ENCODE assay signal across 2 cellular contexts in the genomic region with DNA sequence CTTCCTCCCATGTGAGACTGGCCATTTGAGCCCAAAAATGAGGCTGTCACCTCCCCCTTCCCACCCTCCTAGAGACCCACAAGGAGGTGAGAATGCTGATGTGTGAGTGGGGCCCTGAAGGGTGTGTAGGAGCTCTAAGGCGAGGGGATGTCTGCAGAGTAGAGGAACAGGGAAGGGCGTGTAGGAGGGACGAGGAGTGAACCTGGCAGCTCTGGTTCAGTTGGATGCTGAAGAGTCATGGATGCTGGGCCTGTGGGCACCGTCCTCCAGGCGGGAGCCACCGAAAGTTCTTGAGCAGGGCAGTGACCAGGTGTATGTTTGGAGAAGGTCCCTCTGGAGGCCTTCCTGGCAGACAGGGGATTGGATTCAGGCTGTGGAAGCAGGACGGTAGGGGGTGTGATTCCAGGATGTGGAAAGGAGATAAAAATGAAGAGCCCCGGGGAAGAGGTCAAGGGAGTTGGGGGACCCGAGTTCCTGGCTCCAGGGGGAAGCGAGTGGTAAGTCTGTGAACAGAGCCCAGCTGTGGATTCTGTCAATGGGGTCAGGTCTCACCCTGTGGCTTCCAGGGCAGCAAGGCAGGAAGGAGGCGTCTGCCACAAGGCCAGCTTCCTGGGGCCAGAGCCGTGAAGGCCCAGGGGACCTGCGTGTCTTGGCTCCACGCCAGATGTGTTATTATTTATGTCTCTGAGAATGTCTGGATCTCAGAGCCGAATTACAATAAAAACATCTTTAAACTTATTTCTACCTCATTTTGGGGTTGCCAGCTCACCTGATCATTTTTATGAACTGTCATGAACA.
TF ChIP-seq lines count a peak whose summit lies in the region.

No MANE protein-coding gene starts in this region.

TF ChIP-seq in HEK293T, 16 proteins besides CTCF, POLR2A, EP300 and RAD21:
- TF ChIP-seq CTBP1 (IDR thresholded peaks at IDR 0.05; ENCODE audit: borderline replicate concordance) (peak; percentile 16; the same call in 1 of the 2 replicates), ARNT (IDR thresholded peaks at IDR 0.05) (no peak)

TF ChIP-seq in GM12878, 131 proteins besides CTCF, POLR2A, EP300 and RAD21:
- no peak for TF ChIP-seq ZNF384 (IDR thresholded peaks at IDR 0.05; ENCODE audit: borderline replicate concordance, low read depth, low read length)
- TF ChIP-seq TARDBP (IDR thresholded peaks at IDR 0.05; ENCODE audit: borderline replicate concordance): no peak
TF ChIP-seq in GM12878: peak in this region for 0.
